8 cellular contexts compared by ENCODE assay signal in genomic region chr1:18597159-18598042, GRCh38. TPM values are rescaled to one million over a fixed set of nuclear protein-coding genes. Genes with fewer than 3 reads are reported as not detected.
DNase-seq lines count a peak whose midpoint lies in the region; ATAC-seq, FAIRE-seq and TF ChIP-seq lines count a peak whose summit lies in the region.

No MANE protein-coding gene starts in this region.

- H3K79me2 ChIP-seq in trophoblast cell (ENCODE audit: control insufficient read depth, insufficient read depth, low read length, poor library complexity) = no peaks in the 10 kb centered on the region

- no peak overlapping the region for H3K4me2 ChIP-seq in trophoblast cell (ENCODE audit: low read length)

- intact Hi-C loops in Panc1 (cut with micrococcal nuclease; ENCODE audit: unreplicated experiment) = loop anchor here (1.0 to 5.0 kb wide), 3 partner anchors 83 to 280 kb away; no protein-coding TSS in a partner anchor

- TF ChIP-seq CTCF in Panc1 (IDR thresholded peaks at IDR 0.05) (peak; percentile 98), gastroesophageal sphincter (IDR thresholded peaks at IDR 0.05) (peak in 3 of 4 experiments; percentile 76 to 95 (median 86))

- POLR2A ChIA-PET in Panc1 (lab: Charles Lee) = no interaction called here

- no peak overlapping the region for H3K9ac ChIP-seq in trophoblast cell (ENCODE audit: low read length)

- H3K4ac ChIP-seq in trophoblast cell (ENCODE audit: low read depth, low read length) = no peak overlapping the region

- H3K27me3 ChIP-seq in Panc1 (ENCODE audit: control insufficient read depth, insufficient read depth, low read length) = peaks cover 10% of the 10 kb centered on the region
- peaks cover 91% of the 10 kb centered on the region for H3K27me3 ChIP-seq in gastroesophageal sphincter
- no peaks in the 10 kb centered on the region for H3K27me3 ChIP-seq in trophoblast cell (ENCODE audit: insufficient read depth, low read length)

- no peak overlapping the region for H2AFZ ChIP-seq in trophoblast cell (ENCODE audit: insufficient read depth, low read length, poor library complexity)

- no peaks in the 10 kb centered on the region for H3K9me3 Mint-ChIP-seq in activated T-helper 17 cell treated with anti-CD3 and anti-CD28 coated beads, Interleukin-2, amount 50 U/mL, for 72 hours

- H3K18ac ChIP-seq in trophoblast cell (ENCODE audit: low read length) = no peak overlapping the region

- no peaks in the 10 kb centered on the region for H3K4me1 Mint-ChIP-seq in activated T-helper 17 cell treated with anti-CD3 and anti-CD28 coated beads, Interleukin-2, amount 50 U/mL, for 72 hours

- no peak overlapping the region for H2BK120ac ChIP-seq in trophoblast cell (ENCODE audit: insufficient read depth, low read length, poor library complexity)

- H4K12ac ChIP-seq in trophoblast cell (ENCODE audit: low read depth, low read length) = no peak overlapping the region

- no peak overlapping the region for H2AK5ac ChIP-seq in trophoblast cell (ENCODE audit: low read length)

- in situ Hi-C loops in Panc1 (cut with HindIII; ENCODE audit: low pct_unique_long_range_greater_than_20kb, low sequenced_read_pairs) = no loop called here

- no peak overlapping the region for H3K4me3 ChIP-seq in Panc1 (ENCODE audit: low read depth in 2 of 2, low read length in 2 of 2)
- H3K4me3 ChIP-seq in gastroesophageal sphincter = no peak overlapping the region
- H3K4me3 ChIP-seq in trophoblast cell (ENCODE audit: low read depth, low read length) = no peak overlapping the region

- H3K27ac ChIP-seq in Panc1 (ENCODE audit: low read length) (no peak overlapping the region), gastroesophageal sphincter (no peak overlapping the region), trophoblast cell (ENCODE audit: low read depth, low read length) (no peak overlapping the region)

- H3K27me3 Mint-ChIP-seq in activated T-helper 17 cell treated with anti-CD3 and anti-CD28 coated beads, Interleukin-2, amount 50 U/mL, for 72 hours = peaks cover 25% of the 10 kb centered on the region

- peak; percentile 94 for ATAC-seq in Panc1
- ATAC-seq in activated T-helper 17 cell treated with anti-CD3 and anti-CD28 coated beads, Interleukin-2, amount 50 U/mL, for 72 hours (replicated peaks) = peak; percentile 52
- no peak for ATAC-seq in gastroesophageal sphincter

- BruUV-seq in Panc1 (replicated peaks; lab: Mats Ljungman, UMichigan) = no TSS peak

- H3K4me1 ChIP-seq in Panc1 (ENCODE audit: control insufficient read depth, insufficient read depth, low read length) (no peaks in the 10 kb centered on the region), gastroesophageal sphincter (no peaks in the 10 kb centered on the region), trophoblast cell (ENCODE audit: control insufficient read depth in 1 of 2, insufficient read depth in 2 of 2, low read length in 2 of 2) (no peaks in the 10 kb centered on the region)

- no peak for TF ChIP-seq POLR2A in gastroesophageal sphincter (IDR thresholded peaks at IDR 0.05)

- no peak overlapping the region for H4K8ac ChIP-seq in trophoblast cell (ENCODE audit: low read depth, low read length)

- WGBS in gastroesophageal sphincter (ENCODE audit: low coverage in 1 of 2), 2 donors = 0 to 26% methylated on average over 3 to 8 of the region's 20 CpGs
- WGBS in trophoblast cell (ENCODE audit: extremely low coverage, insufficient coverage, insufficient read length) = no CpG with 5 or more reads among the region's 20 CpGs

- H3K4me3 Mint-ChIP-seq in activated T-helper 17 cell treated with anti-CD3 and anti-CD28 coated beads, Interleukin-2, amount 50 U/mL, for 72 hours = no peak overlapping the region

- H3K27ac Mint-ChIP-seq in activated T-helper 17 cell treated with anti-CD3 and anti-CD28 coated beads, Interleukin-2, amount 50 U/mL, for 72 hours = no peak overlapping the region

- CTCF ChIA-PET in Panc1 (lab: Charles Lee) = interaction anchor here (0.5 to 1.9 kb wide), 17 partner anchors 10 to 307 kb away, joined by 3 to 10 read pairs (median 4); no protein-coding TSS in a partner anchor

- no peaks in the 10 kb centered on the region for H3K79me1 ChIP-seq in trophoblast cell (ENCODE audit: low read length)

- no peak for FAIRE-seq in GM19239 (lab: Jason Lieb, UNC)
- no peak for FAIRE-seq in urothelium cell line (lab: Jason Lieb, UNC)

- no peak for TF ChIP-seq EP300 in gastroesophageal sphincter (IDR thresholded peaks at IDR 0.05)

- no peak overlapping the region for H3K23ac ChIP-seq in trophoblast cell (ENCODE audit: low read length)

- no peak overlapping the region for H2BK5ac ChIP-seq in trophoblast cell (ENCODE audit: low read depth, low read length, poor library complexity)

- DNase-seq in AG08396 (ENCODE audit: low spot score) (peak; percentile 73), GM19239 (ENCODE audit: insufficient read length, low spot score) (peak; percentile 35), Panc1 (ENCODE audit: low read depth, low spot score) (no peak), trophoblast cell (peak; percentile 8 to 58), urothelium cell line (ENCODE audit: low spot score) (peak; percentile 66), OCI-M2 (lab: John Stamatoyannopoulos, UW; ENCODE audit: unreplicated experiment) (no peak)

- H2BK12ac ChIP-seq in trophoblast cell (ENCODE audit: low read length) = no peak overlapping the region

- no peak overlapping the region for H3K14ac ChIP-seq in trophoblast cell (ENCODE audit: low read length)

- H3K9me3 ChIP-seq in Panc1 (ENCODE audit: control insufficient read depth, insufficient read depth, low read depth, low read length) = no peaks in the 10 kb centered on the region
- no peaks in the 10 kb centered on the region for H3K9me3 ChIP-seq in gastroesophageal sphincter
- H3K9me3 ChIP-seq in trophoblast cell (ENCODE audit: insufficient read depth, low read depth, low read length) = peaks cover 1% of the 10 kb centered on the region

- H3K36me3 ChIP-seq in Panc1 (ENCODE audit: control insufficient read depth, insufficient read depth, low read length) (no peaks in the 10 kb centered on the region; the same call in 1 of the 2 replicates), gastroesophageal sphincter (no peaks in the 10 kb centered on the region), trophoblast cell (ENCODE audit: control insufficient read depth in 1 of 2, insufficient read depth in 2 of 2, low read length in 2 of 2) (no peaks in the 10 kb centered on the region)

- no peaks in the 10 kb centered on the region for H3K36me3 Mint-ChIP-seq in activated T-helper 17 cell treated with anti-CD3 and anti-CD28 coated beads, Interleukin-2, amount 50 U/mL, for 72 hours (ENCODE audit: low read depth)

- H4K91ac ChIP-seq in trophoblast cell (ENCODE audit: low read depth, low read length) = no peak overlapping the region

RNA-seq across cellular contexts. Expression of gene PAX7, which starts 33.2 kb away (rescaled TPM):
- not detected for total RNA-seq in Panc1 (2021; ENCODE audit: unreplicated experiment)
- not detected for polyA plus RNA-seq in Panc1 (2012; ENCODE audit: insufficient read length)
- not detected for total RNA-seq in activated T-helper 17 cell treated with anti-CD3 and anti-CD28 coated beads, Interleukin-2, amount 50 U/mL, for 72 hours
- not detected for total RNA-seq in gastroesophageal sphincter
- 0.01 TPM in 1 of 2 replicates, not detected in the other for polyA plus RNA-seq in trophoblast cell (2013)

Comparison
In these comparisons a context has a peak if more than half of its experiments do, and no peak if none do; other contexts are left out.
1. DNase-seq: peak in AG08396 (single experiment), GM19239 (single experiment), trophoblast cell (2 of 2) and urothelium cell line (single experiment); none in Panc1 (single experiment) and OCI-M2 (single experiment).